ENCODE assay signal across 27 cellular contexts in genomic region chr22:40904101-40904500, GRCh38. TPM values are rescaled to one million over a fixed set of nuclear protein-coding genes. Genes with fewer than 3 reads are reported as not detected.
"Had no signal": no experiment of that assay in that cellular context is flagged by ENCODE, and none has a peak within 500 bp of the region (broad histone marks: within the 10 kb centered on the region; RNA-seq: fewer than 3 reads in every experiment).

No MANE protein-coding gene starts in this region.

- FAIRE-seq: endothelial cell of umbilical vein, frontal cortex had no signal

- H3K4me1 ChIP-seq: colonic mucosa, psoas muscle, tibial artery, upper lobe of right lung, vagina had no signal

- H3K27ac ChIP-seq: colonic mucosa, neutrophil, psoas muscle, spleen, tibial artery, upper lobe of right lung, vagina had no signal

- H3K4me3 ChIP-seq: colonic mucosa, heart left ventricle, lung, psoas muscle, spleen, tibial artery, upper lobe of right lung, vagina had no signal

- H3K27me3 ChIP-seq: colonic mucosa, heart left ventricle, neutrophil, spleen, tibial artery, upper lobe of right lung, vagina had no signal

- H3K9me3 ChIP-seq: colonic mucosa, heart left ventricle, neutrophil, psoas muscle, spleen, tibial artery, upper lobe of right lung, vagina had no signal

- DNase-seq: colonic mucosa; dermis blood vessel endothelial cell; heart left ventricle; hippocampal formation; left ventricle myocardium superior; mesendoderm; naive thymus-derived CD4-positive, alpha-beta T cell; nephron progenitor cell; psoas muscle; spleen; stimulated activated CD4-positive, alpha-beta T cell treated with anti-CD3 and anti-CD28 coated beads, Interleukin-15, amount 100 ng/mL, for 24 hours; stimulated activated CD4-positive, alpha-beta T cell treated with anti-CD3 and anti-CD28 coated beads, Interleukin-1b, Interleukin-23, amount 100 ng/mL, for 48 hours; stimulated activated CD4-positive, alpha-beta T cell treated with anti-CD3 and anti-CD28 coated beads, Interleukin-4, amount 100 ng/mL, for 24 hours; tibial artery; upper lobe of right lung had no signal

- ATAC-seq: heart left ventricle; left ventricle myocardium superior; naive thymus-derived CD4-positive, alpha-beta T cell; psoas muscle; sciatic nerve; stimulated activated memory B cell treated with anti-CD40 and anti-IgM and Interleukin-4, amounts not matched to agents 10 μg/mL and 1 μg/mL and 100 μg/mL, for 72 hours; upper lobe of right lung had no signal

RNA-seq across cellular contexts. Expression of gene DNAJB7, which starts 42.2 kb away (rescaled TPM):
- total RNA-seq: dermis blood vessel endothelial cell; endothelial cell of umbilical vein; frontal cortex; glomerular endothelial cell; heart left ventricle; left ventricle myocardium superior; lung; naive thymus-derived CD4-positive, alpha-beta T cell; osteoblast; psoas muscle; sciatic nerve; skeletal muscle tissue; spleen; temporal lobe; upper lobe of right lung; vagina had no signal
- polyA plus RNA-seq: endothelial cell of umbilical vein, esophagus, heart left ventricle, lung, spleen had no signal
